ENCODE assay signal across 8 cellular contexts in the genomic region with DNA sequence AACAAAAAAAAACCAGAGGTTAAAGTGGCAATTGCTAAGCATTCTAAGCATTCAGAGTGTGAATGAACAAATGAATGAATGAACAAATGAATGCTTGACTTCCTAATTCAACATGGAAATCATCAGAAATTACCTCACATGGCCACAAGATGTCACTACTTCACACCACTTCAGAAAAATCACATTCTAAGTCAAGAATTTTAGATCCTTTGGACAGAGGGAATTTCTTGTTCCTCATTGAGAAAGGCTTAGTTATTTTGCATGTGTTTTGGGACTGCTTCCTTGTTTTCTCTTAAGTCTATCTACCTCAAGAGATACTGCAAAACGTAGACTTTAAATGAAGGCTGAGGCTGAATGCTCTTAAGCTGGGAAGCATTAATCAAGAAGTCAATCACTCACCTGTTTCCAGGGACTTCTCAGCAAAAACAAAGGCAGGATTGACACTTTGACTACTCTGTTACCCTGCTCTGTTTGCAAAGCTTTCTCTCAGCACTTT.
DNase-seq lines count a peak whose midpoint lies in the region; ATAC-seq, FAIRE-seq and TF ChIP-seq lines count a peak whose summit lies in the region.

No MANE protein-coding gene starts in this region.

- H4K20me1 ChIP-seq in HepG2 (ENCODE audit: insufficient read depth, low read length), result no peaks in the 10 kb centered on the region

- DNase-seq in activated CD4-positive, alpha-beta T cell treated with anti-CD3 and anti-CD28 coated beads, Interleukin-2, amount 10 ng/mL, durations not matched to agents 7 days and 5 days, result peak; percentile 22
- DNase-seq in activated CD4-positive, alpha-beta T cell treated with anti-CD3 and anti-CD28 coated beads for 48 hours, result no peak
- DNase-seq in NCI-H748 treated with DMSO at 0.1 percent for 48 hours (lab: John Stamatoyannopoulos, UW) (peak; percentile 88), cardiac fibroblast (ENCODE audit: low read depth in 2 of 2) (peak; percentile 69 to 71), HepG2 (ENCODE audit: low spot score) (peak; percentile 57), NK-92 (lab: John Stamatoyannopoulos, UW; ENCODE audit: unreplicated experiment) (no peak)
- no peak for DNase-seq in activated T-cell treated with anti-CD3 and anti-CD28 coated beads, Interleukin-2, amount 50 U/mL, for 1 hour

- 0% methylated on average over 1 of the region's 1 CpG for WGBS in HepG2 (ENCODE audit: low lambda C conversion rate)

- H3K9me3 ChIP-seq in HepG2 (ENCODE audit: low read length), result peaks cover 3% of the 10 kb centered on the region; the same call in 1 of the 2 replicates

- H3K27ac Mint-ChIP-seq in activated CD4-positive, alpha-beta T cell treated with anti-CD3 and anti-CD28 coated beads, Interleukin-2, amount 10 ng/mL, durations not matched to agents 7 days and 5 days, result no peak overlapping the region

- H3K4me3 ChIP-seq in cardiac fibroblast (replicated peaks in 1 of 2; ENCODE audit: low read depth in 2 of 2, low read length in 2 of 2) (no peak overlapping the region), HepG2 (replicated peaks in 1 of 3; ENCODE audit: insufficient read depth in 1 of 3, low read depth in 2 of 3, low read length in 3 of 3) (no peak overlapping the region)

- peak; percentile 69 for ATAC-seq in HG03342 (IDR thresholded peaks at IDR 0.05; ENCODE audit: unreplicated experiment)
- peak; percentile 43; the same call in 1 of the 3 replicates for ATAC-seq in HepG2

- no peak overlapping the region for H3K27ac ChIP-seq in HepG2 (ENCODE audit: extremely low read length, insufficient read depth, low read length)

- H2AFZ ChIP-seq in HepG2 (ENCODE audit: low read length), result no peak overlapping the region

- H3K4me1 ChIP-seq in HepG2 (ENCODE audit: insufficient read depth, low read length), result no peaks in the 10 kb centered on the region

- H3K27me3 ChIP-seq in HepG2 (ENCODE audit: control insufficient read depth in 1 of 2, insufficient read depth in 2 of 2, low read length in 2 of 2), result no peaks in the 10 kb centered on the region; a peak in 2 of 5 replicates

- in situ Hi-C loops in HepG2 (cut with HindIII; ENCODE audit: extremely low pct_ligation_motif_present, low pct_unique_long_range_greater_than_20kb), result loop anchor here (5.0 to 10.0 kb wide), 2 partner anchors 35 to 433 kb away; no protein-coding TSS in a partner anchor

- no peaks in the 10 kb centered on the region for H3K27me3 Mint-ChIP-seq in activated CD4-positive, alpha-beta T cell treated with anti-CD3 and anti-CD28 coated beads, Interleukin-2, amount 10 ng/mL, durations not matched to agents 7 days and 5 days

- H3K9me3 Mint-ChIP-seq in activated CD4-positive, alpha-beta T cell treated with anti-CD3 and anti-CD28 coated beads, Interleukin-2, amount 10 ng/mL, durations not matched to agents 7 days and 5 days, result no peaks in the 10 kb centered on the region

- BruUV-seq in HepG2 (replicated peaks; lab: Mats Ljungman, UMichigan), result no TSS peak

- H3K4me1 Mint-ChIP-seq in activated CD4-positive, alpha-beta T cell treated with anti-CD3 and anti-CD28 coated beads, Interleukin-2, amount 10 ng/mL, durations not matched to agents 7 days and 5 days, result no peaks in the 10 kb centered on the region

- H3K9ac ChIP-seq in HepG2 (ENCODE audit: insufficient read depth, low read depth, low read length), result no peak overlapping the region

- H3K4me2 ChIP-seq in HepG2 (ENCODE audit: low read depth, low read length), result no peak overlapping the region

- no peak overlapping the region for H3K4me3 Mint-ChIP-seq in activated CD4-positive, alpha-beta T cell treated with anti-CD3 and anti-CD28 coated beads, Interleukin-2, amount 10 ng/mL, durations not matched to agents 7 days and 5 days

- TF ChIP-seq RAD21 in HepG2 (CRISPR knock-in tag; IDR thresholded peaks at IDR 0.05), result no peak

- peak; percentile 92 for FAIRE-seq in HepG2 (lab: Jason Lieb, UNC)

- intact Hi-C loops in HepG2 (cut with micrococcal nuclease; ENCODE audit: unreplicated experiment), result loop anchor here (1.0 to 2.0 kb wide), 3 partner anchors 35 to 437 kb away; no protein-coding TSS in a partner anchor

- peak; percentile 56 for TF ChIP-seq CTCF in cardiac fibroblast (IDR thresholded peaks at IDR 0.05; ENCODE audit: low read depth, low read length)
- peak; percentile 83 for TF ChIP-seq CTCF in HepG2 (CRISPR knock-in tag; IDR thresholded peaks at IDR 0.05)

- CTCF ChIA-PET in activated CD4-positive, alpha-beta T cell treated with anti-CD3 and anti-CD28 coated beads, Interleukin-2, amount 10 ng/mL, durations not matched to agents 7 days and 5 days (lab: Charles Lee), result interaction anchor here (1.3 kb wide), 2 partner anchors 27 to 30 kb away, joined by 3 to 4 read pairs; no protein-coding TSS in a partner anchor
- CTCF ChIA-PET in HepG2 (lab: Yijun Ruan, JAX; ENCODE audit: low intra/inter-chr PET ratio, low total read pairs), result interaction anchor here (0.8 to 2.4 kb wide), 4 partner anchors 34 to 437 kb away, joined by 4 to 10 read pairs (median 5); no protein-coding TSS in a partner anchor

- no peaks in the 10 kb centered on the region for H3K36me3 ChIP-seq in HepG2 (replicated peaks in 1 of 2; ENCODE audit: control insufficient read depth in 1 of 2, insufficient read depth in 2 of 2, low read length in 2 of 2)

- no peak for TF ChIP-seq POLR2A in HepG2 (IDR thresholded peaks at IDR 0.05; ENCODE audit: insufficient read depth in 1 of 2, low read depth in 2 of 2, low read length in 2 of 2)

- H3K79me2 ChIP-seq in HepG2 (ENCODE audit: insufficient read depth, low read length), result no peaks in the 10 kb centered on the region

- no peaks in the 10 kb centered on the region for H3K36me3 Mint-ChIP-seq in activated CD4-positive, alpha-beta T cell treated with anti-CD3 and anti-CD28 coated beads, Interleukin-2, amount 10 ng/mL, durations not matched to agents 7 days and 5 days (ENCODE audit: low read depth)

- TF ChIP-seq EP300 in HepG2 (IDR thresholded peaks at IDR 0.05; ENCODE audit: low read depth in 2 of 2, low read length in 2 of 2) (no peak), HepG2 (CRISPR knock-in tag; IDR thresholded peaks at IDR 0.05; ENCODE audit: borderline replicate concordance) (no peak)

- POLR2A ChIA-PET in activated CD4-positive, alpha-beta T cell treated with anti-CD3 and anti-CD28 coated beads, Interleukin-2, amount 10 ng/mL, durations not matched to agents 7 days and 5 days (lab: Charles Lee), result no interaction called here
- POLR2A ChIA-PET in HepG2 (lab: Yijun Ruan, JAX), result no interaction called here

TF ChIP-seq in HepG2, 621 proteins besides CTCF, POLR2A, EP300 and RAD21:
- no peak for TF ChIP-seq ZNF382 (CRISPR knock-in tag; IDR thresholded peaks at IDR 0.05; ENCODE audit: borderline replicate concordance)
- TF ChIP-seq ZNF660 (CRISPR knock-in tag; IDR thresholded peaks at IDR 0.05; ENCODE audit: borderline replicate concordance, low read depth), result no peak
- TF ChIP-seq ZNF343 (CRISPR knock-in tag; IDR thresholded peaks at IDR 0.05), result no peak
- 0 out of 2 replicates have a peak, but pooled peaks have one; percentile 38 for TF ChIP-seq NAIF1 (CRISPR knock-in tag; IDR thresholded peaks at IDR 0.05; ENCODE audit: borderline replicate concordance)
- TF ChIP-seq, protein P1, sequence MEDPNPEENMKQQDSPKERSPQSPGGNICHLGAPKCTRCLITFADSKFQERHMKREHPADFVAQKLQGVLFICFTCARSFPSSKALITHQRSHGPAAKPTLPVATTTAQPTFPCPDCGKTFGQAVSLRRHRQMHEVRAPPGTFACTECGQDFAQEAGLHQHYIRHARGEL (CRISPR knock-in tag; IDR thresholded peaks at IDR 0.05), result no peak
- peak; percentile 80 for TF ChIP-seq STAG1 (CRISPR knock-in tag; IDR thresholded peaks at IDR 0.05)
- TF ChIP-seq ZBTB38 (CRISPR knock-in tag; IDR thresholded peaks at IDR 0.05), result no peak
- TF ChIP-seq ZNF235 (CRISPR knock-in tag; IDR thresholded peaks at IDR 0.05; ENCODE audit: borderline replicate concordance), result no peak
- no peak for TF ChIP-seq PHF20 (CRISPR knock-in tag; IDR thresholded peaks at IDR 0.05)
- TF ChIP-seq ZKSCAN8 (CRISPR knock-in tag; IDR thresholded peaks at IDR 0.05; ENCODE audit: borderline replicate concordance), result 0 out of 2 replicates have a peak, but pooled peaks have one; percentile 23
- no peak for TF ChIP-seq SIX4 (CRISPR knock-in tag; IDR thresholded peaks at IDR 0.05)
- TF ChIP-seq ZNF354B (CRISPR knock-in tag; IDR thresholded peaks at IDR 0.05), result peak; percentile 43; the same call in 1 of the 2 replicates
- TF ChIP-seq ZNF782 (CRISPR knock-in tag; IDR thresholded peaks at IDR 0.05; ENCODE audit: borderline replicate concordance), result no peak
- TF ChIP-seq, protein P2, sequence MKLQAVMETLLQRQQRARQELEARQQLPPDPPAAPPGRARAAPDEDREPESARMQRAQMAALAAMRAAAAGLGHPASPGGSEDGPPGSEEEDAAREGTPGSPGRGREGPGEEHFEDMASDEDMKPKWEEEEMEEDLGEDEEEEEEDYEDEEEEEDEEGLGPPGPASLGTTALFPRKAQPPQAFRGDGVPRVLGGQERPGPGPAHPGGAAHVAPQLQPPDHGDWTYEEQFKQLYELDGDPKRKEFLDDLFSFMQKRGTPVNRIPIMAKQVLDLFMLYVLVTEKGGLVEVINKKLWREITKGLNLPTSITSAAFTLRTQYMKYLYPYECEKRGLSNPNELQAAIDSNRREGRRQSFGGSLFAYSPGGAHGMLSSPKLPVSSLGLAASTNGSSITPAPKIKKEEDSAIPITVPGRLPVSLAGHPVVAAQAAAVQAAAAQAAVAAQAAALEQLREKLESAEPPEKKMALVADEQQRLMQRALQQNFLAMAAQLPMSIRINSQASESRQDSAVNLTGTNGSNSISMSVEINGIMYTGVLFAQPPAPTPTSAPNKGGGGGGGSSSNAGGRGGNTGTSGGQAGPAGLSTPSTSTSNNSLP (IDR thresholded peaks at IDR 0.05; ENCODE audit: low read depth, low read length), result peak; percentile 67; the same call in 1 of the 2 replicates
- 0 out of 2 replicates have a peak, but pooled peaks have one; percentile 25 for TF ChIP-seq MIXL1 (CRISPR knock-in tag; IDR thresholded peaks at IDR 0.05)
- peak; percentile 60 for TF ChIP-seq SMC3 (IDR thresholded peaks at IDR 0.05; ENCODE audit: low read length)
- peak; percentile 97 for TF ChIP-seq ZNF24 (IDR thresholded peaks at IDR 0.05)

Comparison
In these comparisons a context has a peak if more than half of its experiments do, and no peak if none do; other contexts are left out.
1. DNase-seq: peak in activated CD4-positive, alpha-beta T cell treated with anti-CD3 and anti-CD28 coated beads, Interleukin-2, amount 10 ng/mL, durations not matched to agents 7 days and 5 days (single experiment), NCI-H748 treated with DMSO at 0.1 percent for 48 hours (single experiment), cardiac fibroblast (2 of 2) and HepG2 (single experiment); none in activated CD4-positive, alpha-beta T cell treated with anti-CD3 and anti-CD28 coated beads for 48 hours (single experiment), NK-92 (single experiment) and activated T-cell treated with anti-CD3 and anti-CD28 coated beads, Interleukin-2, amount 50 U/mL, for 1 hour (single experiment).